Comparison of ENCODE assay signal across 1 cellular context in the genomic region with DNA sequence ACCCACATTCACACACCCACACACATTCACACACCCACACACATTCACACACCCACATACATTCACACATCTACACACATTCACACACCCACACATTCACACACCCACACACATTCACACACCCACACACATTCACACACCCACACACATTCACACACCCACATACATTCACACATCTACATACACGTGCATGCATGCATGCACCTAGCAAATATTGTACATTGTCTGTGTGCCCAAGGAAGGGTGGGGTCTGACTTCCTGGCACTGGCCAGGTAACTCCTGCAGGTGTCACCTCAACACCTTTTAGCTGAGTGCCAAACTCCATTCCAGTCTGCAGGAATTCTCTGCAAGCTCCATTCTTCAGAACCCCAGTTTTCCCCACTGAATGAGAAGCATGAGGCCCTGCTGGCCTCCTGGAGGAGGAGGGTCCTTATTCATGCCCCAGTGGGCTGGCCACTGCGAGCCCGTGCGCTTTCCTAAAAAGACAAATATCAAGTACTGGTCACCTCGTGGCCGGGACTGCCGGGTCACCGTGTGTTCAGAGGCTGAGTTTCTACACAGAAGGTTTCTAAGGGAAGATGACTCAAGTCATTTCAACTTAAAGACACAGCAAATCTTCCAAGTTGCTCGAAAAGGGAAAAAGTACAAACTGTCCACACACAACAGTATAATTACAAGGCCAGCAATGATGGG.
TF ChIP-seq lines count a peak whose summit lies in the region.

No MANE protein-coding gene starts in this region.

TF ChIP-seq in H1, 55 proteins besides CTCF, POLR2A, EP300 and RAD21 (continued from another document):
- TF ChIP-seq CBX8 (IDR thresholded peaks at IDR 0.05; ENCODE audit: borderline replicate concordance, low read depth, low read length): no peak
- TF ChIP-seq, protein P1, sequence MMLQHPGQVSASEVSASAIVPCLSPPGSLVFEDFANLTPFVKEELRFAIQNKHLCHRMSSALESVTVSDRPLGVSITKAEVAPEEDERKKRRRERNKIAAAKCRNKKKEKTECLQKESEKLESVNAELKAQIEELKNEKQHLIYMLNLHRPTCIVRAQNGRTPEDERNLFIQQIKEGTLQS (IDR thresholded peaks at IDR 0.05; ENCODE audit: insufficient read depth, low read depth, low read length): no peak
- no peak for TF ChIP-seq ASH2L (IDR thresholded peaks at IDR 0.05; ENCODE audit: low read length)
- no peak for TF ChIP-seq SP4 (IDR thresholded peaks at IDR 0.05; ENCODE audit: low read length)
- TF ChIP-seq ZNF274 (IDR thresholded peaks at IDR 0.05; ENCODE audit: borderline replicate concordance, extremely low read depth, low read length): no peak
- no peak for TF ChIP-seq RFX5 (IDR thresholded peaks at IDR 0.05; ENCODE audit: borderline replicate concordance, low read depth, low read length)
